8 cellular contexts compared by ENCODE assay signal in the genomic region with DNA sequence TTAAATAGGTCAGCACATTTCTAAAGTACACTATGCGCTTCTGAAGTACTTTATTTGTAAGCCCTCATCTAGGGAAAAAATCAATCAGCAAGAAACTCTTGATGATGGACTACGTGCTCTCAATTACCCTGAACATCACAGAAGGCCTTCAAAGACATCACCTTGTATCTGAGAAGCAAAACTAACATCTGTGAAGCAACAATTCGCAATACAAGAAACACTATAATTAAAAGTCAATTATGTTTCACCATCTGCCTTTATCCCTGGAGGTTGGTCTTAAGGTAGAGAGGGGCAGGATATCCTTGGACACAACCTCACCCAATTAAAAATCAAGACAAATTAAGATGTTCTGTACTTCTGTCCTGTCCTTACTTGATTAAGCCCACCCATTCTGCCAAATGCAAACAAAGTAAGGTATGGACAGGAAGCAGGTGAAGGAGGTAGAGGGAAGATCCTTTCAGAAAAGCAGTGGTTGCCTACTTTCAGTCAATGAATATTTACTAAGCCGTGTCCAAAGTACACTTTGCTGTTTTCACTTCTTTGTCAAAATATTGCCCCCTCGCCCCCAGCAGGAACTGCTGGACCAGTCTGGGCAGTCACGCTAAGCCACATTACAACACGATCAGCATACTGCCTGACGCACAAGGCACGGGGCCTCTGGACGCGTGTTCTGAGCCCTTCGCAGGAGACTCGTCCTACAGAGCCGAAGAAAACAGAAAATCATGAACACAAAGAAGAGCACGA. TPM values are rescaled to one million over a fixed set of nuclear protein-coding genes. Genes with fewer than 3 reads are reported as not detected.
DNase-seq lines count a peak whose midpoint lies in the region; ATAC-seq and TF ChIP-seq lines count a peak whose summit lies in the region.

No MANE protein-coding gene starts in this region.

- peak; percentile 28 for ATAC-seq in HG02642 (IDR thresholded peaks at IDR 0.05; ENCODE audit: poor library complexity, unreplicated experiment)

- H3K27ac ChIP-seq in substantia nigra (ENCODE audit: low read depth, low read length, poor library complexity, severe bottlenecking): peak overlapping the region; percentile 84

- peak; percentile 14 for DNase-seq in NCI-H1694 treated with DMSO at 0.1 percent for 48 hours (lab: John Stamatoyannopoulos, UW)
- no peak for DNase-seq in NCI-H1694 (lab: John Stamatoyannopoulos, UW)
- peak; percentile 67 for DNase-seq in NCI-H146 (lab: John Stamatoyannopoulos, UW)
- peak; percentile 6 to 12 for DNase-seq in activated CD4-positive, alpha-beta T cell treated with anti-CD3 and anti-CD28 coated beads, Interleukin-2, amount 50 U/mL, for 4 hours
- DNase-seq in epithelial cell of esophagus (ENCODE audit: low read depth): peak; percentile 68
- DNase-seq in mesothelial cell of epicardium (ENCODE audit: low spot score in 2 of 2, unreplicated experiment in 2 of 2): no peak
- peak in 30 of 49 donors; percentile 22 to 72 (median 52) for DNase-seq in substantia nigra (lab: John Stamatoyannopoulos, UW)

- H3K9me3 Mint-ChIP-seq in mesothelial cell of epicardium: no peaks in the 10 kb centered on the region

- H3K4me3 Mint-ChIP-seq in mesothelial cell of epicardium: peak overlapping the region; percentile 79

- TF ChIP-seq CTCF in epithelial cell of esophagus (IDR thresholded peaks at IDR 0.05; ENCODE audit: insufficient read depth, low read depth, low read length, missing control alignments): no peak
- TF ChIP-seq CTCF in mesothelial cell of epicardium (IDR thresholded peaks at IDR 0.05; ENCODE audit: unreplicated experiment): no peak

- no peaks in the 10 kb centered on the region for H3K27me3 Mint-ChIP-seq in mesothelial cell of epicardium (ENCODE audit: low read depth)

- H3K27ac Mint-ChIP-seq in mesothelial cell of epicardium: peak overlapping the region; percentile 98

- H3K36me3 Mint-ChIP-seq in mesothelial cell of epicardium: no peaks in the 10 kb centered on the region

- H3K4me3 ChIP-seq in epithelial cell of esophagus (ENCODE audit: low read length): peak overlapping the region; percentile 75

- peaks cover 68% of the 10 kb centered on the region for H3K4me1 Mint-ChIP-seq in mesothelial cell of epicardium

RNA-seq across cellular contexts. Expression of gene SLC19A2, which starts 0.9 kb away (rescaled TPM):
- total RNA-seq in mesothelial cell of epicardium: 16.1 to 18.2 TPM (median 17.8 TPM) in 3 replicates

RNA-seq across cellular contexts. Expression of gene CCDC181, which starts 57.6 kb away (rescaled TPM):
- total RNA-seq in mesothelial cell of epicardium: 1.3 to 2.2 TPM (median 1.4 TPM) in 3 replicates

Comparison
In these comparisons a context has a peak if more than half of its experiments do, and no peak if none do; other contexts are left out.
1. DNase-seq: peak in NCI-H1694 treated with DMSO at 0.1 percent for 48 hours (single experiment), NCI-H146 (single experiment), activated CD4-positive, alpha-beta T cell treated with anti-CD3 and anti-CD28 coated beads, Interleukin-2, amount 50 U/mL, for 4 hours (2 of 2), epithelial cell of esophagus (single experiment) and substantia nigra (30 of 49); none in NCI-H1694 (single experiment) and mesothelial cell of epicardium (0 of 2).